Comparison of ENCODE assay signal across 8 cellular contexts in the genomic region with DNA sequence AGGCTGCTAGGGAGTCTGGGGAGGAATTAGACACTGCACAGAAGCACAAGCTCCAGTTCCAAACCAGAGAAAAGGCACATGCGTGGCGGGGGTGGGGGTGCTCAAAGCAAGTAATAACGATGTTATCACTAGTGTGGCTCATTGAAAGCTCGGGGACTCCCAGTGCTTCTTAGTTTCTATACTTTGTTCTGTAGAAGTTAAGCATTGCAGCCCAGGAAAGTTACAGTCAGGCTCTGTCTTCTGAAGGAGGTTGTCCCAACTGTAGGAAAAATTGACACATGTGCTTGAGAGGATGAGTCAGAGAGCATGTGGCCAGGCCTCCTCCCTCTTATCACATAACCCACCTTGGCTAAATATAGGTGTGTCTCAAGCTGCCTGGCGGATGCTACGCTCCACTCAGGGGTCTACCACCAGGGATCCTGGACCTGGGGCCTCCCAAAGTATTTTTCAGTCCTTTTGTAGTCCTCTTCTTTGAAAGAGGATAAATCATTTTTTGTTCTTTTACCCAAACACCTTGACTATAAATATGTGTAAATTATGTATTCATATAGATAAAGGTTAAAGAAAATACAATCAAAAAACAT. TPM values are rescaled to one million over a fixed set of nuclear protein-coding genes. Genes with fewer than 3 reads are reported as not detected.
DNase-seq lines count a peak whose midpoint lies in the region; ATAC-seq, FAIRE-seq and TF ChIP-seq lines count a peak whose summit lies in the region.

No MANE protein-coding gene starts in this region.

- ATAC-seq in HG03280 (IDR thresholded peaks at IDR 0.05; ENCODE audit: unreplicated experiment) (no peak), GM19455 (IDR thresholded peaks at IDR 0.05; ENCODE audit: unreplicated experiment) (no peak)

- H3K4me3 ChIP-seq in SJSA1: no peak overlapping the region
- H3K4me3 ChIP-seq in bronchial epithelial cell (ENCODE audit: low read depth, low read length): peak overlapping the region; percentile 22
- H3K4me3 ChIP-seq in vagina: peak overlapping the region in 1 of 2 donors; percentile 19

- no peaks in the 10 kb centered on the region for H3K27me3 Mint-ChIP-seq in osteocyte (ENCODE audit: unreplicated experiment)

- peak overlapping the region; percentile 64 for H3K27ac Mint-ChIP-seq in osteocyte (ENCODE audit: unreplicated experiment)

- H3K27me3 ChIP-seq in SJSA1 (replicated peaks): no peaks in the 10 kb centered on the region
- no peaks in the 10 kb centered on the region for H3K27me3 ChIP-seq in bronchial epithelial cell (ENCODE audit: control insufficient read depth, insufficient read depth, low read length)
- H3K27me3 ChIP-seq in vagina: no peaks in the 10 kb centered on the region

- no peaks in the 10 kb centered on the region for H3K9me3 ChIP-seq in SJSA1 (replicated peaks)
- no peaks in the 10 kb centered on the region for H3K9me3 ChIP-seq in vagina

- peaks cover 26% of the 10 kb centered on the region for H3K4me1 ChIP-seq in SJSA1 (replicated peaks)
- peaks cover 27% of the 10 kb centered on the region for H3K4me1 ChIP-seq in vagina

- TF ChIP-seq CTCF in bronchial epithelial cell (IDR thresholded peaks at IDR 0.05; ENCODE audit: insufficient read depth, low read length, severe bottlenecking): no peak
- no peak for TF ChIP-seq CTCF in osteocyte (IDR thresholded peaks at IDR 0.05)
- TF ChIP-seq CTCF in vagina (IDR thresholded peaks at IDR 0.05): no peak

- peak overlapping the region; percentile 20 for H3K4me3 Mint-ChIP-seq in osteocyte (ENCODE audit: unreplicated experiment)

- H3K27ac ChIP-seq in SJSA1: peak overlapping the region; percentile 34
- no peak overlapping the region for H3K27ac ChIP-seq in vagina

- H3K36me3 ChIP-seq in SJSA1 (no peaks in the 10 kb centered on the region), bronchial epithelial cell (ENCODE audit: control insufficient read depth, insufficient read depth, low read length) (no peaks in the 10 kb centered on the region), vagina (no peaks in the 10 kb centered on the region)

- no peaks in the 10 kb centered on the region for H3K9me3 Mint-ChIP-seq in osteocyte (ENCODE audit: unreplicated experiment)

- DNase-seq in H54 (ENCODE audit: insufficient read length, low spot score) (peak; percentile 17), SJSA1 (ENCODE audit: low read depth in 1 of 2, low spot score in 2 of 2) (peak in 1 of 2 experiments; percentile 46), bronchial epithelial cell (ENCODE audit: low read depth) (peak; percentile 95), osteocyte (ENCODE audit: extremely low spot score, unreplicated experiment) (no peak), vagina (ENCODE audit: extremely low spot score in 2 of 2) (no peak), NCI-H187 (lab: John Stamatoyannopoulos, UW) (no peak)

- no peaks in the 10 kb centered on the region for H3K36me3 Mint-ChIP-seq in osteocyte (ENCODE audit: unreplicated experiment)

- TF ChIP-seq POLR2A in H54 (IDR thresholded peaks at IDR 0.05; ENCODE audit: low read depth, low read length) (no peak), vagina (IDR thresholded peaks at IDR 0.05) (no peak)

- H3K4me1 Mint-ChIP-seq in osteocyte (ENCODE audit: unreplicated experiment): peaks cover 73% of the 10 kb centered on the region

- intact Hi-C loops in vagina (cut with DNase I): no loop called here

- FAIRE-seq in H54 (lab: Jason Lieb, UNC) (peak; percentile 23), bronchial epithelial cell (lab: Jason Lieb, UNC) (peak; percentile 95)

RNA-seq across cellular contexts. Expression of a gene that starts 3.8 kb away (rescaled TPM):
- total RNA-seq in SJSA1 (2014; rRNA removed; shearing (Covaris generic)): 1.7 and 2.7 TPM in 2 replicates
- total RNA-seq in bronchial epithelial cell: 13.6 and 26.1 TPM in 2 replicates
- 5.0 and 5.3 TPM in 2 replicates for total RNA-seq in osteocyte
- 3.2 TPM for total RNA-seq in vagina

Comparison
In these comparisons a context has a peak if more than half of its experiments do, and no peak if none do; other contexts are left out.
1. DNase-seq: peak in H54 (single experiment) and bronchial epithelial cell (single experiment); none in osteocyte (single experiment), vagina (0 of 2) and NCI-H187 (0 of 2).